24 cellular contexts compared by ENCODE assay signal in the genomic region with DNA sequence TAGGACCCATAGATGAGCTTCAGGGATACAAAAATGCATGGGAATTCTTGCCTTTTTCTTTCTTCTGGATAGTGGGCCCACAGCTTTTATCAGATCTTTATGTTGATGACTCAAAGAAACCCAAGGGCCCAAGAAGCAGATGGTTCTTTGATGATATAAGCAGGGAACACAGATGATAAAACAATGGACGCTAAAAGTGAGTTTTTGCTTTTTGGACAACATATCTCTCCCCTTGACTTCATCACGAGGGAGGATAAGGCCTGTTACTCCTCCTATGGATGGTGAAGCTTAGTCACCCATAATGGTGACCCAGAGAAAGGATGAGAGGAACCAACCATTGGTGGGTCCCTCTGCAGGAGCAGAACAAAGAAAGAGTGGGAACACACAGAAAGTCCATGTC. TPM values are rescaled to one million over a fixed set of nuclear protein-coding genes. Genes with fewer than 3 reads are reported as not detected.
"Had no signal": no experiment of that assay in that cellular context is flagged by ENCODE, and none has a peak within 500 bp of the region (broad histone marks: within the 10 kb centered on the region; RNA-seq: fewer than 3 reads in every experiment).

No MANE protein-coding gene starts in this region.

- ATAC-seq: Panc1, PC-3, T-cell had no signal

- H3K9ac ChIP-seq: SK-N-SH had no signal

- H3K27me3 ChIP-seq: MG63 had no signal

- H3K9me3 ChIP-seq: MG63, SK-N-SH had no signal

- DNase-seq: Karpas-422, KG1, MG63, NCI-H1092, NCI-H1436 treated with DMSO at 0.1 percent for 48 hours, NCI-H1694 treated with DMSO at 0.1 percent for 48 hours, NCI-H1930, NCI-H2081, NCI-H2107, NCI-H2171, NCI-H345, NCI-H446 treated with DMSO at 0.1 percent for 48 hours, NCI-H524, NCI-H526 treated with DMSO at 0.1 percent for 48 hours, NCI-H774, PC-3, SHP77, SK-N-SH, SW 1271, T-cell had no signal

- H3K27ac ChIP-seq: RWPE1 had no signal

- H3K4me2 ChIP-seq: SK-N-SH had no signal

- H3K36me3 ChIP-seq: MG63 had no signal

- H3K4me3 ChIP-seq: MG63 had no signal

RNA-seq across cellular contexts. Expression of a gene that starts 48.8 kb away (rescaled TPM):
- total RNA-seq: HT-29, PC-3, SK-MEL-5, T-cell had no signal
- polyA plus RNA-seq: SK-N-SH had no signal
